In the genomic region with DNA sequence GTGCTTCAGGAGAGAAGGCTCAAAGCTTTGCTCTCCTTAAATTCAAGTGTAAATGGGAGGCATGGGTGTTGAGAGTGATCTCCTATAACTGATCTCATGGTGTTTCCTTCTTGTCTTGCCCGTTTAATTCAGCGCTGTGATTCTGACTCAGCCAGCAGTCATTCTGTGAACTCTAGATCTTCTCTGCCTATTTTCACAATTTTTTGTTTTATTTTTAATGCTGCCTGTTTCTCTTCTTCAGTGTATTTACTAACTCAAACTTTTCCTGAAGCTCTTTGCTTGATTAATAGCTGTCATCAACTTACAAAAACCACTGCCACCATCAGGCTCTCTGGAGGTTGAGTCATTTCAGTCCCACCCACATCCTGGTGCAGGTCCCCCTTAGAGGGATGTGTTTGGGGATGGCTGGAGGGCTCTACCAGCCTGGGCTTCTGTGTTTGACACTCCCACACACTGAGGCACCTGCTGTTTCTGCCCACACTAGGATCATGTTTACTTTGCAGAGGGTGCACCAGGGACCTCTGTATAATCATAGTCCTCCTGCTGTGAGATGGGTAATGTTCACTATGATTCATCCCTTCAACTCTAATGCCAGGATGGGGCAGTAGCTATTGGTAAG, we compare ENCODE assay signal across 9 cellular contexts.
DNase-seq lines count a peak whose midpoint lies in the region; ATAC-seq and TF ChIP-seq lines count a peak whose summit lies in the region.
"Had no signal": no experiment of that assay in that cellular context is flagged by ENCODE, and none has a peak within 500 bp of the region (broad histone marks: within the 10 kb centered on the region; RNA-seq: fewer than 3 reads in every experiment).

No MANE protein-coding gene starts in this region.

- H3K27ac Mint-ChIP-seq in activated CD4-positive, alpha-beta memory T cell treated with anti-CD3 and anti-CD28 coated beads for 36 hours, result peak overlapping the region; percentile 79

- no peaks in the 10 kb centered on the region for H3K36me3 ChIP-seq in WERI-Rb-1
- H3K36me3 ChIP-seq: neutrophil had no signal

- no peaks in the 10 kb centered on the region for H3K36me3 Mint-ChIP-seq in activated CD4-positive, alpha-beta memory T cell treated with anti-CD3 and anti-CD28 coated beads for 36 hours

- no peaks in the 10 kb centered on the region for H3K9me3 ChIP-seq in WERI-Rb-1 (ENCODE audit: severe bottlenecking)
- H3K9me3 ChIP-seq: neutrophil had no signal

- peak overlapping the region; percentile 53 for H3K4me3 Mint-ChIP-seq in activated CD4-positive, alpha-beta memory T cell treated with anti-CD3 and anti-CD28 coated beads for 36 hours

- peaks cover 67% of the 10 kb centered on the region for H3K4me1 Mint-ChIP-seq in activated CD4-positive, alpha-beta memory T cell treated with anti-CD3 and anti-CD28 coated beads for 36 hours (ENCODE audit: low read depth)

- no peak overlapping the region for H3K4me3 ChIP-seq in WERI-Rb-1 (ENCODE audit: low read depth, low read length)

- no peak overlapping the region for H3K27ac ChIP-seq in WERI-Rb-1
- H3K27ac ChIP-seq: neutrophil had no signal

- no peak for TF ChIP-seq CTCF in WERI-Rb-1 (IDR thresholded peaks at IDR 0.05; ENCODE audit: low read depth, low read length)

- H3K27me3 ChIP-seq in WERI-Rb-1 (ENCODE audit: insufficient read depth, low read depth, severe bottlenecking), result no peaks in the 10 kb centered on the region
- H3K27me3 ChIP-seq: neutrophil had no signal

- peak; percentile 87 for ATAC-seq in GM18517 (IDR thresholded peaks at IDR 0.05; ENCODE audit: unreplicated experiment)
- peak; percentile 70 for ATAC-seq in HG02623 (IDR thresholded peaks at IDR 0.05; ENCODE audit: unreplicated experiment)

- intact Hi-C loops in activated CD4-positive, alpha-beta memory T cell treated with anti-CD3 and anti-CD28 coated beads for 36 hours (cut with micrococcal nuclease), result loop anchor here (1.0 to 10.0 kb wide), 10 partner anchors 8 to 719 kb away; partner anchors contain the start of genes CDS2, MCM8 and TRMT6

- H3K27me3 Mint-ChIP-seq in activated CD4-positive, alpha-beta memory T cell treated with anti-CD3 and anti-CD28 coated beads for 36 hours, result no peaks in the 10 kb centered on the region

- no peaks in the 10 kb centered on the region for H3K9me3 Mint-ChIP-seq in activated CD4-positive, alpha-beta memory T cell treated with anti-CD3 and anti-CD28 coated beads for 36 hours

- CTCF ChIA-PET in activated CD4-positive, alpha-beta memory T cell treated with anti-CD3 and anti-CD28 coated beads for 36 hours (lab: Charles Lee), result interaction anchor here (3.8 kb wide), 1 partner anchor 315 kb away, joined by 19 read pairs; no protein-coding TSS in a partner anchor

- DNase-seq in NCI-H146 treated with DMSO at 0.1 percent for 48 hours (lab: John Stamatoyannopoulos, UW; ENCODE audit: unreplicated experiment), result peak; percentile 95
- peak; percentile 87 for DNase-seq in activated CD4-positive, alpha-beta memory T cell treated with anti-CD3 and anti-CD28 coated beads for 36 hours
- DNase-seq in kidney tubule cell (ENCODE audit: low spot score), result peak; percentile 48
- no peak for DNase-seq in WERI-Rb-1
- DNase-seq in KG1 (lab: John Stamatoyannopoulos, UW), result no peak
- DNase-seq in ecto neural progenitor cell (ENCODE audit: low spot score), result no peak

- POLR2A ChIA-PET in activated CD4-positive, alpha-beta memory T cell treated with anti-CD3 and anti-CD28 coated beads for 36 hours (lab: Charles Lee), result interaction anchor here (0.6 to 2.3 kb wide), 5 partner anchors 10 to 190 kb away, joined by 3 to 7 read pairs (median 3); no protein-coding TSS in a partner anchor

Comparison
In these comparisons a context has a peak if more than half of its experiments do, and no peak if none do; other contexts are left out.
1. DNase-seq: peak in NCI-H146 treated with DMSO at 0.1 percent for 48 hours (single experiment), activated CD4-positive, alpha-beta memory T cell treated with anti-CD3 and anti-CD28 coated beads for 36 hours (single experiment) and kidney tubule cell (single experiment); none in WERI-Rb-1 (single experiment), KG1 (single experiment) and ecto neural progenitor cell (single experiment).